9 cellular contexts compared by ENCODE assay signal in genomic region chr3:52513281-52513680, GRCh38. TPM values are rescaled to one million over a fixed set of nuclear protein-coding genes. Genes with fewer than 3 reads are reported as not detected.
"Had no signal": no experiment of that assay in that cellular context is flagged by ENCODE, and none has a peak within 500 bp of the region (broad histone marks: within the 10 kb centered on the region; RNA-seq: fewer than 3 reads in every experiment).

No MANE protein-coding gene starts in this region.

- H3K4me3 ChIP-seq: GM12878 had no signal

- ATAC-seq: GM12878 had no signal

- DNase-seq: GDM1, GF-D8 had no signal

- FAIRE-seq: G401.6, GM12878, GM12891, GM12892, GM18507, GM19239 had no signal

RNA-seq across cellular contexts. Expression of gene STAB1, which starts 18.1 kb away (rescaled TPM):
- total RNA-seq: G401 had no signal
- polyA plus RNA-seq: GM12878 had no signal
